In the genomic region with DNA sequence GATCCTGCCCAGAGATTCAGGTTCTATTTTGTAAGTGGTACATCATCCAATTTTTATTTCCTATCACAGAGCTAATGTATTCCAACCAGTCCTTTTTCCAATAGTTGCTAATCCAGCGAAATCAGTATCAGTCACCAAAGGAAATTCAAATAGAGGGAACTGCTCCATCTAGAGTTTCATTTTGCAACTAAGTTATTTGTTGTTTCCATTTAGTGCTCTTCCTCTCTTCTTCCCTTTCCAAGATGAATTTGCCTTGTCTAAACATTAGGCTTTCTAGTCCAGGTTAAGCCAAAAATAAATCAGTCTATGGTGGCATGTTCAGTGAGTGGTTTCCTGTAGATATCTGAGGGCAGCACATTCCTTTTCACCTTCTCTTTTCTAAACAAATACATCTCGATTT, we compare ENCODE assay signal across 8 cellular contexts.
DNase-seq lines count a peak whose midpoint lies in the region; ATAC-seq and TF ChIP-seq lines count a peak whose summit lies in the region.

No MANE protein-coding gene starts in this region.

- H3K4me3 ChIP-seq in mucosa of descending colon = no peak overlapping the region

- intact Hi-C loops in mucosa of descending colon (cut with DNase I, micrococcal nuclease) = no loop called here

- no peaks in the 10 kb centered on the region for H3K9me3 ChIP-seq in mucosa of descending colon

- H3K4me3 Mint-ChIP-seq in chondrocyte (ENCODE audit: unreplicated experiment) = no peak overlapping the region

- ATAC-seq in mucosa of descending colon (peak; percentile 15), GM18498 (IDR thresholded peaks at IDR 0.05; ENCODE audit: unreplicated experiment) (no peak), HG02884 (IDR thresholded peaks at IDR 0.05; ENCODE audit: unreplicated experiment) (no peak)

- no peak overlapping the region for H3K27ac Mint-ChIP-seq in chondrocyte (ENCODE audit: unreplicated experiment)

- peaks cover 14% of the 10 kb centered on the region for H3K4me1 Mint-ChIP-seq in chondrocyte (ENCODE audit: low read depth)

- TF ChIP-seq CTCF in chondrocyte (IDR thresholded peaks at IDR 0.05) (peak; percentile 81), mucosa of descending colon (IDR thresholded peaks at IDR 0.05) (no peak)

- no peaks in the 10 kb centered on the region for H3K27me3 Mint-ChIP-seq in chondrocyte (ENCODE audit: low read depth)

- H3K4me1 ChIP-seq in mucosa of descending colon (ENCODE audit: low read depth) = no peaks in the 10 kb centered on the region

- no peaks in the 10 kb centered on the region for H3K36me3 Mint-ChIP-seq in chondrocyte (ENCODE audit: low read depth)

- H3K9me3 Mint-ChIP-seq in chondrocyte (ENCODE audit: low read depth) = no peaks in the 10 kb centered on the region

- DNase-seq in AG20443 (ENCODE audit: low spot score) (peak; percentile 38), LHCN-M2 (ENCODE audit: low read depth) (peak; percentile 32), chondrocyte (ENCODE audit: low spot score) (no peak), mucosa of descending colon (no peak), NAMALWA (ENCODE audit: low spot score) (no peak)
- DNase-seq in activated CD4-positive, alpha-beta T cell treated with anti-CD3 and anti-CD28 coated beads, Interleukin-2, amount 50 U/mL, for 4 hours = no peak

- H3K36me3 ChIP-seq in mucosa of descending colon (ENCODE audit: low read depth) = no peaks in the 10 kb centered on the region

Comparison
In these comparisons a context has a peak if more than half of its experiments do, and no peak if none do; other contexts are left out.
1. DNase-seq: peak in AG20443 (single experiment) and LHCN-M2 (single experiment); none in chondrocyte (single experiment), mucosa of descending colon (0 of 3), activated CD4-positive, alpha-beta T cell treated with anti-CD3 and anti-CD28 coated beads, Interleukin-2, amount 50 U/mL, for 4 hours (0 of 2) and NAMALWA (single experiment).